Comparison of ENCODE assay signal across 1 cellular context in the genomic region with DNA sequence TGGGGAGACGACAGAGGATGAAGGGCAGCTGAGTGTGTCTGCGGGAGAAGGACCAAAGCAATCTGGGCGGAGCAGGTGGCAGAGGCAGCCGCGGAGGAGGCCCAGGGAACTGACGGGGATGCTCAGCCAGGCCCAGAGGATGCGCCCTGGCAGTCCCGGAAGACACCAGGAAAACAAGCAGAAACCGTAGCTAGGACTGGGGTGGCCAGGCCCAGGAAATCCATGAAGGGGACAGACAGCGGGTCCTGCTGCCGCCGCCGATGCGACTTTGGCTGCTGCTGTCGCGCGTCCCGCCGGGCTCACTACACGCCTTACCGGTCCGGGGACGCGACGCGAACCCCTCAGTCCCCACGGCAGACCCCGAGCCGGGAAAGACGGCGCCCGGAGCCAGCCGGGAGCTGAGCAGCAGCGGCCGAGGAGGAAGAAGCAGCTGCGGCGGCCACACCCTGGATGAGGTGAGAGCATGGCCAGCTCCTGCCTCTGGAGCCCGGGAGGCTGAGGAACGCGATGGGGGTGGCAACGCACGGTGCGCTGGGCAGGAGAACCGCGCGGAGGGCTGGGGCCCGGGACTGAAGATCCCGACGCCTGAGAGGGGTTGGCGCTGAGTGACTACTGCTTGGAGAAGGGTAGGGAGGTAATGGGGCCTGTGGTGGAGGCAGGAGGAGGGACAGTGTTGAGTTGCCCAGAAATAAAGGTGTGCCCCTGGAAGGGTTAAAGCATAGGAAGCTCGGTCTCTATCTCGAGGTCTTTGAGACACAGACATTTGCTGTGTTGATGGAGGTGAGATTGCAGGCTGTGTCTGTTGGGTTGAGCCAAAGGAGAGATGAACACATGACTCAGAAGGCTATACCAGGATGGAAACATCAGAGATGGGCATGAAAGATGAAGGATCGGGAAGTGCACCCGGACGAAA.
TF ChIP-seq lines count a peak whose summit lies in the region.

No MANE protein-coding gene starts in this region.

TF ChIP-seq in HEK293, 187 proteins besides CTCF, POLR2A, EP300 and RAD21 (continued from another document):
- TF ChIP-seq KLF17 (tag by site-specific recombination; IDR thresholded peaks at IDR 0.05) (peak; percentile 32; the same call in 1 of the 2 replicates), ZEB2 (tag by site-specific recombination; IDR thresholded peaks at IDR 0.05) (peak; percentile 63; the same call in 1 of the 2 replicates), ZNF501 (tag by site-specific recombination; IDR thresholded peaks at IDR 0.05) (peak; percentile 61; the same call in 1 of the 2 replicates), ZBTB17 (tag by site-specific recombination; IDR thresholded peaks at IDR 0.05) (peak; percentile 84), ZNF335 (tag by site-specific recombination; conservative IDR thresholded peaks at IDR 0.05) (peak; percentile 53; the same call in 1 of the 2 replicates), ZNF660 (tag by site-specific recombination; IDR thresholded peaks at IDR 0.05) (peak; percentile 31), ZNF2 (tag by site-specific recombination; IDR thresholded peaks at IDR 0.05) (0 out of 2 replicates have a peak, but pooled peaks have one; percentile 48), ZSCAN30 (tag by site-specific recombination; IDR thresholded peaks at IDR 0.05) (0 out of 2 replicates have a peak, but pooled peaks have one; percentile 26), ZNF600 (tag by site-specific recombination; IDR thresholded peaks at IDR 0.05) (0 out of 2 replicates have a peak, but pooled peaks have one; percentile 28), KLF8 (tag by site-specific recombination; IDR thresholded peaks at IDR 0.05) (peak; percentile 55), SP2 (tag by site-specific recombination; IDR thresholded peaks at IDR 0.05) (0 out of 2 replicates have a peak, but pooled peaks have one; percentile 28), ZXDB (tag by site-specific recombination; IDR thresholded peaks at IDR 0.05) (peak; percentile 66), ZNF558 (tag by site-specific recombination; IDR thresholded peaks at IDR 0.05) (peak; percentile 24; the same call in 1 of the 2 replicates), ZNF629 (tag by site-specific recombination; IDR thresholded peaks at IDR 0.05) (peak; percentile 14; the same call in 1 of the 2 replicates), ZNF366 (tag by site-specific recombination; conservative IDR thresholded peaks at IDR 0.05) (peak; percentile 59), SP7 (tag by site-specific recombination; IDR thresholded peaks at IDR 0.05) (0 out of 2 replicates have a peak, but pooled peaks have one; percentile 28), ZBTB8A (tag by site-specific recombination; IDR thresholded peaks at IDR 0.05) (peak; percentile 49; the same call in 1 of the 2 replicates), IKZF3 (tag by site-specific recombination; IDR thresholded peaks at IDR 0.05) (0 out of 2 replicates have a peak, but pooled peaks have one; percentile 19), ZNF792 (tag by site-specific recombination; IDR thresholded peaks at IDR 0.05) (0 out of 2 replicates have a peak, but pooled peaks have one; percentile 51)
- TF ChIP-seq, protein P1, sequence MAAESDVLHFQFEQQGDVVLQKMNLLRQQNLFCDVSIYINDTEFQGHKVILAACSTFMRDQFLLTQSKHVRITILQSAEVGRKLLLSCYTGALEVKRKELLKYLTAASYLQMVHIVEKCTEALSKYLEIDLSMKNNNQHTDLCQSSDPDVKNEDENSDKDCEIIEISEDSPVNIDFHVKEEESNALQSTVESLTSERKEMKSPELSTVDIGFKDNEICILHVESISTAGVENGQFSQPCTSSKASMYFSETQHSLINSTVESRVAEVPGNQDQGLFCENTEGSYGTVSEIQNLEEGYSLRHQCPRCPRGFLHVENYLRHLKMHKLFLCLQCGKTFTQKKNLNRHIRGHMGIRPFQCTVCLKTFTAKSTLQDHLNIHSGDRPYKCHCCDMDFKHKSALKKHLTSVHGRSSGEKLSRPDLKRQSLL (tag by site-specific recombination; IDR thresholded peaks at IDR 0.05) = peak; percentile 32; the same call in 1 of the 2 replicates
- TF ChIP-seq, protein P2, sequence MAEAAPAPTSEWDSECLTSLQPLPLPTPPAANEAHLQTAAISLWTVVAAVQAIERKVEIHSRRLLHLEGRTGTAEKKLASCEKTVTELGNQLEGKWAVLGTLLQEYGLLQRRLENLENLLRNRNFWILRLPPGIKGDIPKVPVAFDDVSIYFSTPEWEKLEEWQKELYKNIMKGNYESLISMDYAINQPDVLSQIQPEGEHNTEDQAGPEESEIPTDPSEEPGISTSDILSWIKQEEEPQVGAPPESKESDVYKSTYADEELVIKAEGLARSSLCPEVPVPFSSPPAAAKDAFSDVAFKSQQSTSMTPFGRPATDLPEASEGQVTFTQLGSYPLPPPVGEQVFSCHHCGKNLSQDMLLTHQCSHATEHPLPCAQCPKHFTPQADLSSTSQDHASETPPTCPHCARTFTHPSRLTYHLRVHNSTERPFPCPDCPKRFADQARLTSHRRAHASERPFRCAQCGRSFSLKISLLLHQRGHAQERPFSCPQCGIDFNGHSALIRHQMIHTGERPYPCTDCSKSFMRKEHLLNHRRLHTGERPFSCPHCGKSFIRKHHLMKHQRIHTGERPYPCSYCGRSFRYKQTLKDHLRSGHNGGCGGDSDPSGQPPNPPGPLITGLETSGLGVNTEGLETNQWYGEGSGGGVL (tag by site-specific recombination; IDR thresholded peaks at IDR 0.05) = peak; percentile 28; the same call in 1 of the 2 replicates
- TF ChIP-seq, protein P3, sequence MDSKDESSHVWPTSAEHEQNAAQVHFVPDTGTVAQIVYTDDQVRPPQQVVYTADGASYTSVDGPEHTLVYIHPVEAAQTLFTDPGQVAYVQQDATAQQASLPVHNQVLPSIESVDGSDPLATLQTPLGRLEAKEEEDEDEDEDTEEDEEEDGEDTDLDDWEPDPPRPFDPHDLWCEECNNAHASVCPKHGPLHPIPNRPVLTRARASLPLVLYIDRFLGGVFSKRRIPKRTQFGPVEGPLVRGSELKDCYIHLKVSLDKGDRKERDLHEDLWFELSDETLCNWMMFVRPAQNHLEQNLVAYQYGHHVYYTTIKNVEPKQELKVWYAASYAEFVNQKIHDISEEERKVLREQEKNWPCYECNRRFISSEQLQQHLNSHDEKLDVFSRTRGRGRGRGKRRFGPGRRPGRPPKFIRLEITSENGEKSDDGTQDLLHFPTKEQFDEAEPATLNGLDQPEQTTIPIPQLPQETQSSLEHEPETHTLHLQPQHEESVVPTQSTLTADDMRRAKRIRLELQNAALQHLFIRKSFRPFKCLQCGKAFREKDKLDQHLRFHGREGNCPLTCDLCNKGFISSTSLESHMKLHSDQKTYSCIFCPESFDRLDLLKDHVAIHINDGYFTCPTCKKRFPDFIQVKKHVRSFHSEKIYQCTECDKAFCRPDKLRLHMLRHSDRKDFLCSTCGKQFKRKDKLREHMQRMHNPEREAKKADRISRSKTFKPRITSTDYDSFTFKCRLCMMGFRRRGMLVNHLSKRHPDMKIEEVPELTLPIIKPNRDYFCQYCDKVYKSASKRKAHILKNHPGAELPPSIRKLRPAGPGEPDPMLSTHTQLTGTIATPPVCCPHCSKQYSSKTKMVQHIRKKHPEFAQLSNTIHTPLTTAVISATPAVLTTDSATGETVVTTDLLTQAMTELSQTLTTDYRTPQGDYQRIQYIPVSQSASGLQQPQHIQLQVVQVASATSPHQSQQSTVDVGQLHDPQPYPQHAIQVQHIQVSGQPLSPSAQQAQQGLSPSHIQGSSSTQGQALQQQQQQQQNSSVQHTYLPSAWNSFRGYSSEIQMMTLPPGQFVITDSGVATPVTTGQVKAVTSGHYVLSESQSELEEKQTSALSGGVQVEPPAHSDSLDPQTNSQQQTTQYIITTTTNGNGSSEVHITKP (tag by site-specific recombination; IDR thresholded peaks at IDR 0.05) = peak; percentile 94
- TF ChIP-seq, protein P4, sequence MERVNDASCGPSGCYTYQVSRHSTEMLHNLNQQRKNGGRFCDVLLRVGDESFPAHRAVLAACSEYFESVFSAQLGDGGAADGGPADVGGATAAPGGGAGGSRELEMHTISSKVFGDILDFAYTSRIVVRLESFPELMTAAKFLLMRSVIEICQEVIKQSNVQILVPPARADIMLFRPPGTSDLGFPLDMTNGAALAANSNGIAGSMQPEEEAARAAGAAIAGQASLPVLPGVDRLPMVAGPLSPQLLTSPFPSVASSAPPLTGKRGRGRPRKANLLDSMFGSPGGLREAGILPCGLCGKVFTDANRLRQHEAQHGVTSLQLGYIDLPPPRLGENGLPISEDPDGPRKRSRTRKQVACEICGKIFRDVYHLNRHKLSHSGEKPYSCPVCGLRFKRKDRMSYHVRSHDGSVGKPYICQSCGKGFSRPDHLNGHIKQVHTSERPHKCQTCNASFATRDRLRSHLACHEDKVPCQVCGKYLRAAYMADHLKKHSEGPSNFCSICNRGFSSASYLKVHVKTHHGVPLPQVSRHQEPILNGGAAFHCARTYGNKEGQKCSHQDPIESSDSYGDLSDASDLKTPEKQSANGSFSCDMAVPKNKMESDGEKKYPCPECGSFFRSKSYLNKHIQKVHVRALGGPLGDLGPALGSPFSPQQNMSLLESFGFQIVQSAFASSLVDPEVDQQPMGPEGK (tag by site-specific recombination; IDR thresholded peaks at IDR 0.05) = peak; percentile 37; the same call in 1 of the 2 replicates
- TF ChIP-seq, protein P5, sequence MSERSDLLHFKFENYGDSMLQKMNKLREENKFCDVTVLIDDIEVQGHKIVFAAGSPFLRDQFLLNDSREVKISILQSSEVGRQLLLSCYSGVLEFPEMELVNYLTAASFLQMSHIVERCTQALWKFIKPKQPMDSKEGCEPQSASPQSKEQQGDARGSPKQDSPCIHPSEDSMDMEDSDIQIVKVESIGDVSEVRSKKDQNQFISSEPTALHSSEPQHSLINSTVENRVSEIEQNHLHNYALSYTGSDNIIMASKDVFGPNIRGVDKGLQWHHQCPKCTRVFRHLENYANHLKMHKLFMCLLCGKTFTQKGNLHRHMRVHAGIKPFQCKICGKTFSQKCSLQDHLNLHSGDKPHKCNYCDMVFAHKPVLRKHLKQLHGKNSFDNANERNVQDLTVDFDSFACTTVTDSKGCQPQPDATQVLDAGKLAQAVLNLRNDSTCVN (tag by site-specific recombination; optimal IDR thresholded peaks at IDR 0.05) = peak; percentile 51
- TF ChIP-seq, protein P6, sequence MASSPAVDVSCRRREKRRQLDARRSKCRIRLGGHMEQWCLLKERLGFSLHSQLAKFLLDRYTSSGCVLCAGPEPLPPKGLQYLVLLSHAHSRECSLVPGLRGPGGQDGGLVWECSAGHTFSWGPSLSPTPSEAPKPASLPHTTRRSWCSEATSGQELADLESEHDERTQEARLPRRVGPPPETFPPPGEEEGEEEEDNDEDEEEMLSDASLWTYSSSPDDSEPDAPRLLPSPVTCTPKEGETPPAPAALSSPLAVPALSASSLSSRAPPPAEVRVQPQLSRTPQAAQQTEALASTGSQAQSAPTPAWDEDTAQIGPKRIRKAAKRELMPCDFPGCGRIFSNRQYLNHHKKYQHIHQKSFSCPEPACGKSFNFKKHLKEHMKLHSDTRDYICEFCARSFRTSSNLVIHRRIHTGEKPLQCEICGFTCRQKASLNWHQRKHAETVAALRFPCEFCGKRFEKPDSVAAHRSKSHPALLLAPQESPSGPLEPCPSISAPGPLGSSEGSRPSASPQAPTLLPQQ (tag by site-specific recombination; IDR thresholded peaks at IDR 0.05) = 0 out of 2 replicates have a peak, but pooled peaks have one; percentile 39
TF ChIP-seq in HEK293: peak in this region for 27; not testable (repeated sequence) for 160.
